In genomic region chr7:24933298-24933697, GRCh38 we compare ENCODE assay signal across 19 cellular contexts.
"Had no signal": no experiment of that assay in that cellular context is flagged by ENCODE, and none has a peak within 500 bp of the region (broad histone marks: within the 10 kb centered on the region; RNA-seq: fewer than 3 reads in every experiment).

No MANE protein-coding gene starts in this region.

- H3K36me3 ChIP-seq: gastrocnemius medialis, heart right ventricle, lower lobe of right lung, right atrium auricular region had no signal

- H3K27me3 ChIP-seq: dorsolateral prefrontal cortex, gastrocnemius medialis, heart right ventricle, right atrium auricular region had no signal

- H3K27ac Mint-ChIP-seq: activated naive CD8-positive, alpha-beta T cell treated with anti-CD3 and anti-CD28 coated beads, Interleukin-2, amount 10 ng/mL, durations not matched to agents 7 days and 5 days; progenitor cell of endocrine pancreas; type B pancreatic cell had no signal

- H3K4me3 ChIP-seq: gastrocnemius medialis, heart right ventricle, lower lobe of right lung, right atrium auricular region had no signal

- H3K9me3 ChIP-seq: gastrocnemius medialis, heart right ventricle, lower lobe of right lung, right atrium auricular region had no signal

- H3K9me3 Mint-ChIP-seq: naive thymus-derived CD8-positive, alpha-beta T cell had no signal

- DNase-seq: activated CD4-positive, alpha-beta T cell treated with anti-CD3 and anti-CD28 coated beads for 48 hours; activated CD8-positive, alpha-beta memory T cell treated with anti-CD3 and anti-CD28 coated beads, Interleukin-2, amount 50 U/mL, for 48 hours; activated naive CD8-positive, alpha-beta T cell treated with anti-CD3 and anti-CD28 coated beads, Interleukin-2, amount 10 ng/mL, durations not matched to agents 7 days and 5 days; dorsolateral prefrontal cortex; erythroblast; gastrocnemius medialis; lower lobe of right lung; midbrain; naive thymus-derived CD8-positive, alpha-beta T cell; occipital lobe; stimulated activated CD4-positive, alpha-beta T cell treated with anti-CD3 and anti-CD28 coated beads, Interleukin-15, amount 100 ng/mL, for 24 hours; stimulated activated CD4-positive, alpha-beta T cell treated with anti-CD3 and anti-CD28 coated beads, Interleukin-4, amount 100 ng/mL, for 1 hour; stimulated activated naive CD4-positive, alpha-beta T cell treated with Interleukin-2 at 50 U/mL for 16 hours; substantia nigra; T-helper 2 cell had no signal

- H3K4me1 ChIP-seq: lower lobe of right lung, right atrium auricular region had no signal

- H3K27ac ChIP-seq: gastrocnemius medialis, heart right ventricle, lower lobe of right lung had no signal

- H3K4me3 Mint-ChIP-seq: activated naive CD8-positive, alpha-beta T cell treated with anti-CD3 and anti-CD28 coated beads, Interleukin-2, amount 10 ng/mL, durations not matched to agents 7 days and 5 days; naive thymus-derived CD8-positive, alpha-beta T cell had no signal

- ATAC-seq: gastrocnemius medialis; lower lobe of right lung; naive thymus-derived CD8-positive, alpha-beta T cell had no signal

- H3K27me3 Mint-ChIP-seq: activated naive CD8-positive, alpha-beta T cell treated with anti-CD3 and anti-CD28 coated beads, Interleukin-2, amount 10 ng/mL, durations not matched to agents 7 days and 5 days; naive thymus-derived CD8-positive, alpha-beta T cell; progenitor cell of endocrine pancreas; type B pancreatic cell had no signal
